Comparison of ENCODE assay signal across 32 cellular contexts in genomic region chr14:86802726-86803125, GRCh38.
"Had no signal": no experiment of that assay in that cellular context is flagged by ENCODE, and none has a peak within 500 bp of the region (broad histone marks: within the 10 kb centered on the region; RNA-seq: fewer than 3 reads in every experiment).

No MANE protein-coding gene starts in this region.

- H3K4me1 Mint-ChIP-seq: activated CD4-positive, alpha-beta memory T cell treated with anti-CD3 and anti-CD28 coated beads, Interleukin-2, amount 10 ng/mL, durations not matched to agents 7 days and 5 days; activated CD8-positive, alpha-beta memory T cell treated with anti-CD3 and anti-CD28 coated beads, Interleukin-2, amount 10 ng/mL, durations not matched to agents 7 days and 5 days; activated naive CD8-positive, alpha-beta T cell treated with anti-CD3 and anti-CD28 coated beads for 36 hours; activated T-helper 17 cell treated with anti-CD3 and anti-CD28 coated beads, Interleukin-2, amount 50 U/mL, for 72 hours; brain had no signal

- H3K27me3 ChIP-seq: ascending aorta, SJCRH30 had no signal

- H3K9me3 Mint-ChIP-seq: activated naive CD8-positive, alpha-beta T cell treated with anti-CD3 and anti-CD28 coated beads for 36 hours; brain had no signal

- H3K27me3 Mint-ChIP-seq: activated CD4-positive, alpha-beta memory T cell treated with anti-CD3 and anti-CD28 coated beads, Interleukin-2, amount 10 ng/mL, durations not matched to agents 7 days and 5 days; activated CD8-positive, alpha-beta memory T cell treated with anti-CD3 and anti-CD28 coated beads, Interleukin-2, amount 10 ng/mL, durations not matched to agents 7 days and 5 days; activated naive CD8-positive, alpha-beta T cell treated with anti-CD3 and anti-CD28 coated beads for 36 hours; activated T-helper 17 cell treated with anti-CD3 and anti-CD28 coated beads, Interleukin-2, amount 50 U/mL, for 72 hours; brain had no signal

- H3K4me3 Mint-ChIP-seq: activated CD4-positive, alpha-beta memory T cell treated with anti-CD3 and anti-CD28 coated beads, Interleukin-2, amount 10 ng/mL, durations not matched to agents 7 days and 5 days; activated CD8-positive, alpha-beta memory T cell treated with anti-CD3 and anti-CD28 coated beads, Interleukin-2, amount 10 ng/mL, durations not matched to agents 7 days and 5 days; activated naive CD8-positive, alpha-beta T cell treated with anti-CD3 and anti-CD28 coated beads for 36 hours; activated T-helper 17 cell treated with anti-CD3 and anti-CD28 coated beads, Interleukin-2, amount 50 U/mL, for 72 hours; brain had no signal

- H3K36me3 Mint-ChIP-seq: activated CD8-positive, alpha-beta memory T cell treated with anti-CD3 and anti-CD28 coated beads, Interleukin-2, amount 10 ng/mL, durations not matched to agents 7 days and 5 days; activated naive CD8-positive, alpha-beta T cell treated with anti-CD3 and anti-CD28 coated beads for 36 hours; brain had no signal

- H3K36me3 ChIP-seq: ascending aorta, SJCRH30, WERI-Rb-1 had no signal

- H3K27ac Mint-ChIP-seq: activated CD4-positive, alpha-beta memory T cell treated with anti-CD3 and anti-CD28 coated beads, Interleukin-2, amount 10 ng/mL, durations not matched to agents 7 days and 5 days; activated CD8-positive, alpha-beta memory T cell treated with anti-CD3 and anti-CD28 coated beads, Interleukin-2, amount 10 ng/mL, durations not matched to agents 7 days and 5 days; activated naive CD8-positive, alpha-beta T cell treated with anti-CD3 and anti-CD28 coated beads for 36 hours; activated T-helper 17 cell treated with anti-CD3 and anti-CD28 coated beads, Interleukin-2, amount 50 U/mL, for 72 hours; brain had no signal

- H3K27ac ChIP-seq: ascending aorta, SJCRH30, SK-N-MC, WERI-Rb-1 had no signal

- H3K4me1 ChIP-seq: ascending aorta, SJCRH30 had no signal

- H3K9me3 ChIP-seq: ascending aorta, SJCRH30 had no signal

- H3K4me3 ChIP-seq: ascending aorta, SJCRH30, SK-N-MC had no signal

- DNase-seq: activated CD4-positive, alpha-beta memory T cell treated with anti-CD3 and anti-CD28 coated beads, Interleukin-2, amount 10 ng/mL, durations not matched to agents 7 days and 5 days; activated CD4-positive, alpha-beta T cell treated with anti-CD3 and anti-CD28 coated beads for 1 hour; activated CD4-positive, alpha-beta T cell treated with anti-CD3 and anti-CD28 coated beads for 48 hours; activated CD4-positive, CD25-positive, alpha-beta regulatory T cell; activated CD8-positive, alpha-beta memory T cell treated with anti-CD3 and anti-CD28 coated beads for 24 hours; activated CD8-positive, alpha-beta memory T cell treated with anti-CD3 and anti-CD28 coated beads, Interleukin-2, amount 10 ng/mL, durations not matched to agents 7 days and 5 days; activated CD8-positive, alpha-beta memory T cell treated with anti-CD3 and anti-CD28 coated beads, Interleukin-2, amount 50 U/mL, for 48 hours; activated effector memory CD4-positive, alpha-beta T cell treated with anti-CD3 and anti-CD28 coated beads, Interleukin-2, amount 50 U/mL, for 16 hours; activated naive CD4-positive, alpha-beta T cell; activated naive CD4-positive, alpha-beta T cell treated with anti-CD3 and anti-CD28 coated beads, Interleukin-2, amount 50 U/mL, for 16 hours; activated naive CD8-positive, alpha-beta T cell treated with anti-CD3 and anti-CD28 coated beads for 36 hours; activated T-cell treated with anti-CD3 and anti-CD28 coated beads, Interleukin-2, amount 50 U/mL, for 48 hours; amygdala; central memory CD4-positive, alpha-beta T cell; Karpas-422; KBM-7; MM.1S; NCI-H1105; NCI-H1417 treated with DMSO at 0.1 percent for 48 hours; NCI-H1694; NCI-H1930; NCI-H2081 treated with DMSO at 0.1 percent for 48 hours; NCI-H345; NCI-H524 treated with DMSO at 0.1 percent for 48 hours; SHP77; SJCRH30; T1000; WERI-Rb-1 had no signal
